In the genomic region with DNA sequence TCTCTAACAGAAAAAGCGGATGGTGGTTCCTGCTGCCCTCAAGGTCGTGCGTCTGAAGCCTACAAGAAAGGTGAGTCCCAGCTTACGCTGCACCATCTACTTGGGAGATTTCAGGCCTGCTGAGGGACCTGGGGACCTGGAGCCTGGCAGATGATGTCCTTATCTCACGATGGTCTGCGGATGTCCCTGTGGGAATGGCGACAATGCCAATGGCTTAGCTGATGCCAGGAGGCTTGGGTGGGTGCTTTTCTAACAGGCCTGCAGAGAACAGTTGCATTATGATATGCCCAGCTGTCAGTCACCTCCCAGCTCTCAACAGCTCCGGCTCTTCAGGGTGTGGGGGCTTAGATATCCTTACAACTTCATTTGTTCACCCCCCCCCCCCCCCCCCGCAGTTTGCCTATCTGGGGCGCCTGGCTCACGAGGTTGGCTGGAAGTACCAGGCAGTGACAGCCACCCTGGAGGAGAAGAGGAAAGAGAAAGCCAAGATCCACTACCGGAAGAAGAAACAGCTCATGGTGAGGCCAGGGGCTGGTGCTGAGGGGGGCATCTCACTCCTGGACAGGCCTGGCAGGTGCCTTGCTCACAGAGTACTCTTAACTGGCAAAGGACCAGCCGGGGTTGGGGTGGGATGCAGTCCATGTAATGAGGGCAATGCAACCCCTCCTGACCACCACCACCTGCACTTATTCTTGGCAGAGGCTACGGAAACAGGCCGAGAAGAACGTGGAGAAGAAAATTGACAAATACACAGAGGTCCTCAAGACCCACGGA, we compare ENCODE assay signal across 1 cellular context.
TF ChIP-seq lines count a peak whose summit lies in the region.

No MANE protein-coding gene starts in this region.

TF ChIP-seq in WTC11, 78 proteins besides CTCF, POLR2A, EP300 and RAD21 (continued from another document):
- TF ChIP-seq ZSCAN18 (CRISPR knock-in tag; IDR thresholded peaks at IDR 0.05) (no peak), MXD4 (CRISPR knock-in tag; IDR thresholded peaks at IDR 0.05; ENCODE audit: borderline replicate concordance) (no peak), ZNF317 (CRISPR knock-in tag; IDR thresholded peaks at IDR 0.05; ENCODE audit: borderline replicate concordance, low read depth) (no peak), KAT7 (CRISPR knock-in tag; IDR thresholded peaks at IDR 0.05; ENCODE audit: borderline replicate concordance) (no peak), SP1 (CRISPR knock-in tag; conservative IDR thresholded peaks at IDR 0.05) (no peak), ZNF425 (CRISPR knock-in tag; conservative IDR thresholded peaks at IDR 0.05) (no peak), ZNF532 (CRISPR knock-in tag; IDR thresholded peaks at IDR 0.05; ENCODE audit: borderline replicate concordance) (no peak), ZNF281 (CRISPR knock-in tag; IDR thresholded peaks at IDR 0.05) (no peak), CREB1 (CRISPR knock-in tag; IDR thresholded peaks at IDR 0.05) (no peak)
- TF ChIP-seq, protein P1, sequence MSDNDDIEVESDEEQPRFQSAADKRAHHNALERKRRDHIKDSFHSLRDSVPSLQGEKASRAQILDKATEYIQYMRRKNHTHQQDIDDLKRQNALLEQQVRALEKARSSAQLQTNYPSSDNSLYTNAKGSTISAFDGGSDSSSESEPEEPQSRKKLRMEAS (CRISPR knock-in tag; IDR thresholded peaks at IDR 0.05), result no peak
